Comparison of ENCODE assay signal across 31 cellular contexts in genomic region chr21:46157396-46157986, GRCh38. TPM values are rescaled to one million over a fixed set of nuclear protein-coding genes. Genes with fewer than 3 reads are reported as not detected.
DNase-seq lines count a peak whose midpoint lies in the region; ATAC-seq, FAIRE-seq and TF ChIP-seq lines count a peak whose summit lies in the region.
"Had no signal": no experiment of that assay in that cellular context is flagged by ENCODE, and none has a peak within 500 bp of the region (broad histone marks: within the 10 kb centered on the region; RNA-seq: fewer than 3 reads in every experiment).

No MANE protein-coding gene starts in this region.

- no peak for TF ChIP-seq POLR2A in sigmoid colon (IDR thresholded peaks at IDR 0.05)

- H3K9me3 ChIP-seq in Caco-2: peaks cover 6% of the 10 kb centered on the region; the same call in 1 of the 2 replicates
- no peaks in the 10 kb centered on the region for H3K9me3 ChIP-seq in sigmoid colon
- H3K9me3 ChIP-seq in mesenchymal stem cell (ENCODE audit: control insufficient read depth, low read length): no peaks in the 10 kb centered on the region
- H3K9me3 ChIP-seq: esophagus squamous epithelium had no signal

- no peak for DNase-seq in activated CD8-positive, alpha-beta T cell treated with anti-CD3 and anti-CD28 coated beads, Interleukin-2, amount 10 ng/mL, durations not matched to agents 7 days and 5 days
- DNase-seq in activated CD8-positive, alpha-beta T cell treated with anti-CD3 and anti-CD28 coated beads for 36 hours: no peak
- no peak for DNase-seq in Caco-2
- peak; percentile 33 for DNase-seq in ecto neural progenitor cell (ENCODE audit: low spot score)
- DNase-seq in sigmoid colon: peak; percentile 60
- DNase-seq in mesenchymal stem cell: no peak
- DNase-seq in urothelium cell line (ENCODE audit: low spot score): no peak
- DNase-seq in AML-193 (lab: John Stamatoyannopoulos, UW): no peak
- DNase-seq: activated CD4-positive, alpha-beta T cell treated with anti-CD3 and anti-CD28 coated beads for 36 hours; DMS 273 treated with DMSO at 0.1 percent for 48 hours; esophagus squamous epithelium; foreskin melanocyte; hippocampal formation; left colon; NCI-H1417 treated with DMSO at 0.1 percent for 48 hours; NCI-H2081; NCI-H226; NCI-H774 had no signal

- H4K91ac ChIP-seq in mesenchymal stem cell (ENCODE audit: low read length): no peak overlapping the region

- H4K8ac ChIP-seq in mesenchymal stem cell (ENCODE audit: low read length): no peak overlapping the region

- H3K27ac Mint-ChIP-seq in activated CD8-positive, alpha-beta T cell treated with anti-CD3 and anti-CD28 coated beads, Interleukin-2, amount 10 ng/mL, durations not matched to agents 7 days and 5 days: peak overlapping the region; percentile 52
- H3K27ac Mint-ChIP-seq in activated CD8-positive, alpha-beta T cell treated with anti-CD3 and anti-CD28 coated beads for 36 hours: no peak overlapping the region
- peak overlapping the region; percentile 50 for H3K27ac Mint-ChIP-seq in Caco-2 (ENCODE audit: unreplicated experiment)
- H3K27ac Mint-ChIP-seq: activated CD4-positive, alpha-beta T cell treated with anti-CD3 and anti-CD28 coated beads for 36 hours; activated naive CD8-positive, alpha-beta T cell; CD4-positive, alpha-beta T cell; dendritic cell treated with granulocyte-macrophage colony-stimulating factor and Interleukin-4, amounts not matched to agents 40 ng/mL and 50 ng/mL, for 4 days; memory B cell; stimulated activated naive CD8-positive, alpha-beta T cell treated with anti-CD3 and anti-CD28 coated beads, Interleukin-15, Interleukin-2, amounts not matched to agents 100 ng/mL and 50 ng/mL, for 24 hours; type B pancreatic cell had no signal

- no peak overlapping the region for H2BK5ac ChIP-seq in mesenchymal stem cell (ENCODE audit: low read depth, low read length, poor library complexity, severe bottlenecking)

- H3K27ac ChIP-seq in sigmoid colon: no peak overlapping the region
- no peak overlapping the region for H3K27ac ChIP-seq in mesenchymal stem cell (ENCODE audit: low read length, poor library complexity, severe bottlenecking)
- H3K27ac ChIP-seq: 22Rv1, esophagus squamous epithelium, HL-60, skin epidermis had no signal

- no TSS peak for BruUV-seq in Caco-2 (replicated peaks; lab: Mats Ljungman, UMichigan)

- H3K4me3 ChIP-seq in Caco-2 (ENCODE audit: low read depth, low read length) (no peak overlapping the region), sigmoid colon (no peak overlapping the region), mesenchymal stem cell (ENCODE audit: insufficient read depth in 1 of 2, low read depth in 1 of 2, low read length in 2 of 2) (no peak overlapping the region)
- H3K4me3 ChIP-seq: esophagus squamous epithelium, skin epidermis had no signal

- H2BK15ac ChIP-seq in mesenchymal stem cell (ENCODE audit: low read depth, poor library complexity, severe bottlenecking): no peak overlapping the region

- no peaks in the 10 kb centered on the region for H3K36me3 ChIP-seq in Caco-2 (ENCODE audit: control insufficient read depth, insufficient read depth, low read length)
- H3K36me3 ChIP-seq in sigmoid colon: no peaks in the 10 kb centered on the region
- peaks cover 4 to 42% of the 10 kb centered on the region in 2 experiments for H3K36me3 ChIP-seq in mesenchymal stem cell (ENCODE audit: control insufficient read depth in 1 of 2, insufficient read depth in 2 of 2, low read depth in 1 of 2, low read length in 2 of 2)
- H3K36me3 ChIP-seq: esophagus squamous epithelium had no signal

- H3K23ac ChIP-seq in mesenchymal stem cell (ENCODE audit: low read length in 2 of 2): no peak overlapping the region

- no peaks in the 10 kb centered on the region for H3K27me3 ChIP-seq in Caco-2 (replicated peaks; ENCODE audit: control insufficient read depth, insufficient read depth, low read length)
- H3K27me3 ChIP-seq in sigmoid colon: peaks cover 0 to 15% (median 0%) of the 10 kb centered on the region in 3 donors
- no peaks in the 10 kb centered on the region for H3K27me3 ChIP-seq in mesenchymal stem cell (ENCODE audit: control insufficient read depth in 1 of 2, insufficient read depth in 1 of 2, low read length in 2 of 2)

- WGBS in sigmoid colon, 2 donors: 83 to 92% methylated on average over 12 of the region's 12 CpGs
- WGBS in mesenchymal stem cell: 94% methylated on average over 12 of the region's 12 CpGs

- H3K79me1 ChIP-seq in mesenchymal stem cell (replicated peaks; ENCODE audit: low read length, poor library complexity, severe bottlenecking): peaks cover 2% of the 10 kb centered on the region

- POLR2A ChIA-PET in activated CD8-positive, alpha-beta T cell treated with anti-CD3 and anti-CD28 coated beads, Interleukin-2, amount 10 ng/mL, durations not matched to agents 7 days and 5 days (lab: Charles Lee): no interaction called here
- POLR2A ChIA-PET in activated CD8-positive, alpha-beta T cell treated with anti-CD3 and anti-CD28 coated beads for 36 hours (lab: Charles Lee): no interaction called here
- POLR2A ChIA-PET in Caco-2 (lab: Charles Lee): no interaction called here

- no peak for TF ChIP-seq CTCF in activated CD8-positive, alpha-beta T cell treated with anti-CD3 and anti-CD28 coated beads for 36 hours (IDR thresholded peaks at IDR 0.05)
- no peak for TF ChIP-seq CTCF in Caco-2 (IDR thresholded peaks at IDR 0.05; ENCODE audit: insufficient read depth in 1 of 2, low read depth in 1 of 2, low read length in 1 of 2, severe bottlenecking in 1 of 2, unreplicated experiment in 1 of 2)
- TF ChIP-seq CTCF in sigmoid colon (IDR thresholded peaks at IDR 0.05): no peak

- no peak for FAIRE-seq in urothelium cell line (lab: Jason Lieb, UNC)
- FAIRE-seq: endometrium had no signal

- H3K27me3 Mint-ChIP-seq in activated CD8-positive, alpha-beta T cell treated with anti-CD3 and anti-CD28 coated beads, Interleukin-2, amount 10 ng/mL, durations not matched to agents 7 days and 5 days (ENCODE audit: low read depth): no peaks in the 10 kb centered on the region
- H3K27me3 Mint-ChIP-seq in activated CD8-positive, alpha-beta T cell treated with anti-CD3 and anti-CD28 coated beads for 36 hours: no peaks in the 10 kb centered on the region
- H3K27me3 Mint-ChIP-seq in Caco-2 (ENCODE audit: insufficient read depth, unreplicated experiment): no peaks in the 10 kb centered on the region
- H3K27me3 Mint-ChIP-seq: activated CD4-positive, alpha-beta T cell treated with anti-CD3 and anti-CD28 coated beads for 36 hours; activated naive CD8-positive, alpha-beta T cell; CD4-positive, alpha-beta T cell; dendritic cell treated with granulocyte-macrophage colony-stimulating factor and Interleukin-4, amounts not matched to agents 40 ng/mL and 50 ng/mL, for 4 days; memory B cell; type B pancreatic cell had no signal

- no peak overlapping the region for H3K18ac ChIP-seq in mesenchymal stem cell (ENCODE audit: low read depth in 1 of 2, low read length in 2 of 2)

- CTCF ChIA-PET in activated CD8-positive, alpha-beta T cell treated with anti-CD3 and anti-CD28 coated beads, Interleukin-2, amount 10 ng/mL, durations not matched to agents 7 days and 5 days (lab: Charles Lee): interaction anchor here (1.0 kb wide), 1 partner anchor 14 kb away, joined by 4 read pairs; no protein-coding TSS in a partner anchor
- CTCF ChIA-PET in activated CD8-positive, alpha-beta T cell treated with anti-CD3 and anti-CD28 coated beads for 36 hours (lab: Charles Lee): no interaction called here
- CTCF ChIA-PET in Caco-2 (lab: Charles Lee): no interaction called here

- no peak overlapping the region for H2AFZ ChIP-seq in mesenchymal stem cell (ENCODE audit: low read depth, low read length)

- no peak for ATAC-seq in activated CD8-positive, alpha-beta T cell treated with anti-CD3 and anti-CD28 coated beads, Interleukin-2, amount 10 ng/mL, durations not matched to agents 7 days and 5 days
- no peak for ATAC-seq in activated CD8-positive, alpha-beta T cell treated with anti-CD3 and anti-CD28 coated beads for 36 hours
- ATAC-seq: activated CD4-positive, alpha-beta T cell treated with anti-CD3 and anti-CD28 coated beads for 36 hours; left colon; SK-N-SH treated with all-trans-retinoic acid at 6 μM for 48 hours had no signal

- no peaks in the 10 kb centered on the region for H3K9me3 Mint-ChIP-seq in activated CD8-positive, alpha-beta T cell treated with anti-CD3 and anti-CD28 coated beads, Interleukin-2, amount 10 ng/mL, durations not matched to agents 7 days and 5 days (ENCODE audit: insufficient read depth)
- no peaks in the 10 kb centered on the region for H3K9me3 Mint-ChIP-seq in activated CD8-positive, alpha-beta T cell treated with anti-CD3 and anti-CD28 coated beads for 36 hours
- H3K9me3 Mint-ChIP-seq in Caco-2 (ENCODE audit: unreplicated experiment): no peaks in the 10 kb centered on the region
- H3K9me3 Mint-ChIP-seq: CD4-positive, alpha-beta T cell; dendritic cell treated with granulocyte-macrophage colony-stimulating factor and Interleukin-4, amounts not matched to agents 40 ng/mL and 50 ng/mL, for 4 days; memory B cell; stimulated activated naive CD8-positive, alpha-beta T cell treated with anti-CD3 and anti-CD28 coated beads, Interleukin-15, Interleukin-2, amounts not matched to agents 100 ng/mL and 50 ng/mL, for 24 hours; type B pancreatic cell had no signal

- H3K4me1 ChIP-seq in Caco-2 (no peaks in the 10 kb centered on the region), sigmoid colon (peaks cover 0 to 25% (median 13%) of the 10 kb centered on the region in 4 donors), mesenchymal stem cell (ENCODE audit: control insufficient read depth, insufficient read depth, low read depth, low read length) (peaks cover 22% of the 10 kb centered on the region)

- H3K9ac ChIP-seq in mesenchymal stem cell (ENCODE audit: low read length): no peak overlapping the region

- no peak overlapping the region for H2BK120ac ChIP-seq in mesenchymal stem cell (ENCODE audit: low read depth, low read length)

- no peak overlapping the region for H2BK12ac ChIP-seq in mesenchymal stem cell (ENCODE audit: low read length in 2 of 2)

- H3K4ac ChIP-seq in mesenchymal stem cell (ENCODE audit: low read depth in 1 of 2, low read length in 2 of 2): no peak overlapping the region

- no peaks in the 10 kb centered on the region for H3K4me1 Mint-ChIP-seq in activated CD8-positive, alpha-beta T cell treated with anti-CD3 and anti-CD28 coated beads, Interleukin-2, amount 10 ng/mL, durations not matched to agents 7 days and 5 days (ENCODE audit: low read depth)
- no peaks in the 10 kb centered on the region for H3K4me1 Mint-ChIP-seq in activated CD8-positive, alpha-beta T cell treated with anti-CD3 and anti-CD28 coated beads for 36 hours (ENCODE audit: low read depth)
- H3K4me1 Mint-ChIP-seq in Caco-2 (ENCODE audit: low read depth, unreplicated experiment): peaks cover 7% of the 10 kb centered on the region
- H3K4me1 Mint-ChIP-seq: activated CD4-positive, alpha-beta T cell treated with anti-CD3 and anti-CD28 coated beads for 36 hours; memory B cell had no signal

- no peak overlapping the region for H2AK5ac ChIP-seq in mesenchymal stem cell (ENCODE audit: low read length, severe bottlenecking)

- no peak overlapping the region for H3K4me2 ChIP-seq in mesenchymal stem cell (ENCODE audit: low read length, poor library complexity, severe bottlenecking)

- intact Hi-C loops in activated CD8-positive, alpha-beta T cell treated with anti-CD3 and anti-CD28 coated beads for 36 hours (cut with micrococcal nuclease): no loop called here
- intact Hi-C loops in Caco-2 (cut with micrococcal nuclease; ENCODE audit: unreplicated experiment) (no loop called here), sigmoid colon (cut with DNase I) (no loop called here)

- no peak overlapping the region for H3K4me3 Mint-ChIP-seq in activated CD8-positive, alpha-beta T cell treated with anti-CD3 and anti-CD28 coated beads, Interleukin-2, amount 10 ng/mL, durations not matched to agents 7 days and 5 days
- no peak overlapping the region for H3K4me3 Mint-ChIP-seq in activated CD8-positive, alpha-beta T cell treated with anti-CD3 and anti-CD28 coated beads for 36 hours
- no peak overlapping the region for H3K4me3 Mint-ChIP-seq in Caco-2 (ENCODE audit: unreplicated experiment)
- H3K4me3 Mint-ChIP-seq: activated CD4-positive, alpha-beta T cell treated with anti-CD3 and anti-CD28 coated beads for 36 hours; activated naive CD8-positive, alpha-beta T cell; CD4-positive, alpha-beta T cell; dendritic cell treated with granulocyte-macrophage colony-stimulating factor and Interleukin-4, amounts not matched to agents 40 ng/mL and 50 ng/mL, for 4 days; memory B cell; stimulated activated naive CD8-positive, alpha-beta T cell treated with anti-CD3 and anti-CD28 coated beads, Interleukin-15, Interleukin-2, amounts not matched to agents 100 ng/mL and 50 ng/mL, for 24 hours; type B pancreatic cell had no signal

- no peak for TF ChIP-seq EP300 in sigmoid colon (IDR thresholded peaks at IDR 0.05)

- H3K36me3 Mint-ChIP-seq in activated CD8-positive, alpha-beta T cell treated with anti-CD3 and anti-CD28 coated beads, Interleukin-2, amount 10 ng/mL, durations not matched to agents 7 days and 5 days (ENCODE audit: low read depth): peaks cover 2% of the 10 kb centered on the region
- H3K36me3 Mint-ChIP-seq in activated CD8-positive, alpha-beta T cell treated with anti-CD3 and anti-CD28 coated beads for 36 hours (ENCODE audit: low read depth): peaks cover 1% of the 10 kb centered on the region
- peaks cover 30% of the 10 kb centered on the region for H3K36me3 Mint-ChIP-seq in Caco-2 (ENCODE audit: insufficient read depth, unreplicated experiment)
- H3K36me3 Mint-ChIP-seq: activated naive CD8-positive, alpha-beta T cell; type B pancreatic cell had no signal

- H3K14ac ChIP-seq in mesenchymal stem cell (ENCODE audit: low read length in 2 of 2): no peak overlapping the region

RNA-seq across cellular contexts. Expression of gene FTCD, which starts 2.1 kb away (rescaled TPM):
- total RNA-seq in activated CD8-positive, alpha-beta T cell treated with anti-CD3 and anti-CD28 coated beads, Interleukin-2, amount 10 ng/mL, durations not matched to agents 7 days and 5 days: under 1 TPM; 0.37 to 0.50 TPM
- under 1 TPM; 0.52 to 0.85 TPM for total RNA-seq in activated CD8-positive, alpha-beta T cell treated with anti-CD3 and anti-CD28 coated beads for 36 hours
- 3.5 and 4.5 TPM in 2 replicates for total RNA-seq in Caco-2 (2022)
- total RNA-seq in sigmoid colon: 1 to 10 TPM in 1 of 4 donors, not detected in 3; 1.4 TPM
- polyA plus RNA-seq in sigmoid colon: under 1 TPM in 1 of 3 donors, not detected in 2; 0.20 TPM
- 1.5 TPM for polyA plus RNA-seq in mesenchymal stem cell (2013, experiment 1 of 2)
- 1.8 TPM for polyA plus RNA-seq in mesenchymal stem cell (2013, experiment 2 of 2)
- total RNA-seq: esophagus squamous epithelium, pulmonary artery endothelial cell had no signal

RNA-seq across cellular contexts. Expression of gene SPATC1L, which starts 26.8 kb away (rescaled TPM):
- 10 to 100 TPM; 14.4 to 17.5 TPM for total RNA-seq in activated CD8-positive, alpha-beta T cell treated with anti-CD3 and anti-CD28 coated beads, Interleukin-2, amount 10 ng/mL, durations not matched to agents 7 days and 5 days
- total RNA-seq in activated CD8-positive, alpha-beta T cell treated with anti-CD3 and anti-CD28 coated beads for 36 hours: 10 to 100 TPM; 23.2 to 24.2 TPM
- total RNA-seq in Caco-2 (2022) (3.1 and 4.6 TPM in 2 replicates), sigmoid colon (10 to 100 TPM in 1 of 4 donors, 1 to 10 TPM in 2, under 1 TPM in 1; 0.95 to 18.3 (median 7.1) TPM)
- polyA plus RNA-seq in sigmoid colon: 10 to 100 TPM in 1 of 3 donors, 1 to 10 TPM in 2; 3.2 to 11.0 (median 7.8) TPM
- 39.1 TPM for polyA plus RNA-seq in mesenchymal stem cell (2013, experiment 1 of 2)
- polyA plus RNA-seq in mesenchymal stem cell (2013, experiment 2 of 2): 40.8 TPM

RNA-seq across cellular contexts. Expression of gene COL6A2, which starts 59.6 kb away (rescaled TPM):
- total RNA-seq in activated CD8-positive, alpha-beta T cell treated with anti-CD3 and anti-CD28 coated beads, Interleukin-2, amount 10 ng/mL, durations not matched to agents 7 days and 5 days: 1 to 10 TPM; 6.0 to 7.2 TPM
- 10 to 100 TPM; 25.0 to 25.3 TPM for total RNA-seq in activated CD8-positive, alpha-beta T cell treated with anti-CD3 and anti-CD28 coated beads for 36 hours
- total RNA-seq in Caco-2 (2022) (8.8 and 11.1 TPM in 2 replicates), sigmoid colon (1,000 to 10,000 TPM in 2 of 4 donors, 100 to 1,000 TPM in 2; 570 to 1,745 (median 1,082) TPM)
- polyA plus RNA-seq in sigmoid colon: 100 to 1,000 TPM in 1 of 3 donors, 10 to 100 TPM in 2; 14.3 to 233 (median 37.8) TPM
- polyA plus RNA-seq in mesenchymal stem cell (2013, experiment 1 of 2): 1,409 TPM
- 1,389 TPM for polyA plus RNA-seq in mesenchymal stem cell (2013, experiment 2 of 2)
- total RNA-seq: OCI-LY7 had no signal

Comparison
In these comparisons a context has a peak if more than half of its experiments do, and no peak if none do; other contexts are left out.
1. DNase-seq: peak in ecto neural progenitor cell (single experiment) and sigmoid colon (single experiment); none in activated CD8-positive, alpha-beta T cell treated with anti-CD3 and anti-CD28 coated beads, Interleukin-2, amount 10 ng/mL, durations not matched to agents 7 days and 5 days (single experiment), activated CD8-positive, alpha-beta T cell treated with anti-CD3 and anti-CD28 coated beads for 36 hours (single experiment), Caco-2 (0 of 2), mesenchymal stem cell (single experiment), urothelium cell line (single experiment) and AML-193 (0 of 2).
2. RNA of gene COL6A2, which starts 59.6 kb away (total RNA-seq): 570 to 1,745 TPM in sigmoid colon; 25.0 to 25.3 TPM in activated CD8-positive, alpha-beta T cell treated with anti-CD3 and anti-CD28 coated beads for 36 hours, 8.8 to 11.1 TPM in Caco-2 and 6.0 to 7.2 TPM in activated CD8-positive, alpha-beta T cell treated with anti-CD3 and anti-CD28 coated beads, Interleukin-2, amount 10 ng/mL, durations not matched to agents 7 days and 5 days; every median in the first group is over 10 times any median in the second.